ENCODE assay signal across 21 cellular contexts in genomic region chr2:16481342-16481741, GRCh38.
"Had no signal": no experiment of that assay in that cellular context is flagged by ENCODE, and none has a peak within 500 bp of the region (broad histone marks: within the 10 kb centered on the region; RNA-seq: fewer than 3 reads in every experiment).

No MANE protein-coding gene starts in this region.

- H3K4me1 ChIP-seq: colonic mucosa, esophagus squamous epithelium, right lobe of liver, tibial nerve, vagina had no signal

- ATAC-seq: left lobe of liver; natural killer cell; right lobe of liver; stimulated activated naive B cell treated with anti-CD40 and anti-IgM and Interleukin-4, amounts not matched to agents 10 μg/mL and 1 μg/mL and 100 μg/mL, for 72 hours had no signal

- DNase-seq: colonic mucosa; effector CD8-positive, alpha-beta T cell; endodermal cell; esophagus squamous epithelium; head of caudate nucleus; natural killer cell; occipital lobe; ovary; right lobe of liver; small intestine; stimulated activated CD4-positive, alpha-beta T cell treated with anti-CD3 and anti-CD28 coated beads, Interleukin-15, amount 100 ng/mL, for 24 hours; stimulated activated CD4-positive, alpha-beta T cell treated with anti-CD3 and anti-CD28 coated beads, Interleukin-2, amount 100 ng/mL, for 48 hours; stimulated activated naive B cell treated with anti-CD40 and anti-IgM and Interleukin-4, amounts not matched to agents 10 μg/mL and 1 μg/mL and 100 μg/mL, for 72 hours had no signal

- H3K9me3 ChIP-seq: colonic mucosa, esophagus squamous epithelium, ovary, right lobe of liver, thoracic aorta, tibial nerve, vagina had no signal

- H3K4me3 Mint-ChIP-seq: dendritic cell treated with granulocyte-macrophage colony-stimulating factor and Interleukin-4, amounts not matched to agents 40 ng/mL and 50 ng/mL, for 4 days; endodermal cell; memory B cell; natural killer cell; stimulated activated naive B cell treated with anti-CD40 and anti-IgM and Interleukin-4, amounts not matched to agents 10 μg/mL and 1 μg/mL and 100 μg/mL, for 72 hours; stimulated activated naive CD8-positive, alpha-beta T cell treated with anti-CD3 and anti-CD28 coated beads, Interleukin-15, Interleukin-2, amounts not matched to agents 100 ng/mL and 50 ng/mL, for 24 hours had no signal

- H3K4me1 Mint-ChIP-seq: endodermal cell; memory B cell; natural killer cell; stimulated activated naive B cell treated with anti-CD40 and anti-IgM and Interleukin-4, amounts not matched to agents 10 μg/mL and 1 μg/mL and 100 μg/mL, for 72 hours had no signal

- H3K9me3 Mint-ChIP-seq: dendritic cell treated with granulocyte-macrophage colony-stimulating factor and Interleukin-4, amounts not matched to agents 40 ng/mL and 50 ng/mL, for 4 days; endodermal cell; natural killer cell; stimulated activated naive B cell treated with anti-CD40 and anti-IgM and Interleukin-4, amounts not matched to agents 10 μg/mL and 1 μg/mL and 100 μg/mL, for 72 hours had no signal

- H3K27ac Mint-ChIP-seq: dendritic cell treated with granulocyte-macrophage colony-stimulating factor and Interleukin-4, amounts not matched to agents 40 ng/mL and 50 ng/mL, for 4 days; endodermal cell; memory B cell; natural killer cell; stimulated activated naive B cell treated with anti-CD40 and anti-IgM and Interleukin-4, amounts not matched to agents 10 μg/mL and 1 μg/mL and 100 μg/mL, for 72 hours; stimulated activated naive CD8-positive, alpha-beta T cell treated with anti-CD3 and anti-CD28 coated beads, Interleukin-15, Interleukin-2, amounts not matched to agents 100 ng/mL and 50 ng/mL, for 24 hours had no signal

- H3K36me3 Mint-ChIP-seq: memory B cell; natural killer cell; stimulated activated naive B cell treated with anti-CD40 and anti-IgM and Interleukin-4, amounts not matched to agents 10 μg/mL and 1 μg/mL and 100 μg/mL, for 72 hours had no signal

- H3K27ac ChIP-seq: colonic mucosa, esophagus squamous epithelium, ovary, right lobe of liver, thoracic aorta, tibial nerve, vagina had no signal

- H3K4me3 ChIP-seq: colonic mucosa, esophagus squamous epithelium, lung, ovary, right lobe of liver, thoracic aorta, tibial nerve, vagina had no signal

- H3K36me3 ChIP-seq: colonic mucosa, esophagus squamous epithelium, ovary, right lobe of liver, thoracic aorta, tibial nerve, vagina had no signal

- H3K27me3 ChIP-seq: colonic mucosa, ovary, right lobe of liver, tibial nerve, vagina had no signal
